In the genomic region with DNA sequence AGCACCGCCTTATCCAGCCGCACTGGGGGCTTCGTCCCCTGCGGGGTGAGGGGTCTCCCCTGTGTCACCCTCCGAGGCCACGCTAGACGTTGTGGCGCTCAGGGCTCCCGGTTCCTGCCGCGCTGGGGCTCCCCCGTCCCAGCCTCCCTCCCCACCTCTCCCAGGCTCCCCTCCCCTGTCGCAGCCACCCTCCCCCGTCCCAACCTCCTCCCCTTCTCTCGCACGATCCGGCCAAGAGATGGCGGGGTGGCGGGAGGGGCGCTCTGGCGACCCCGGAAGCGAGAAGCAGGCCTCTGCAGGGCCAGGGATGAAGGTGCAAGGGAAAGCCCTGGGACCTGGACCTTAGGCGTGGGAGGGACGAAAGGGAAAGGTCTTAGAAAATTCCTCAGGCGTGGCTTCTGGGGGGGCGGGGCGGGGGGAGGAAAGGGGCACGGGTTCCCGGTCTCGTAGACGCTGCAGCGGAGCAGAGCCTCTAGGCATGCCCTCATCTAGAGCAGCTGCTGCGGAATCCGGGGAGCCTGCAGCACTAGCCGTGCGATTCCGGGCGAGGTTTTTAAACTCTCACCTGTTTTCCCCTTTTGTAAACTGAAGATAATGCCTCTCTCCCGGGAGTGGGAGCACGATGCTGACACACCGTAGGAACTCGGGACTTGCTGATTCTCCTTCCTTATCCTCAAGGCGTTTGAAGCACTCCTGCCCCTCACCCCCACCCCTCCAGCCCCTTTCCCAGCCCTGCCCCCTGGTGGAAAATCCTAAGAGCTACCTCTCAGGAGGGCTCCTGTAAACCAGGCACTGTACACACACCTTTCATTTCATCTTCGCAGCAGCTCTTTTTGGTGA, we compare ENCODE assay signal across 8 cellular contexts. TPM values are rescaled to one million over a fixed set of nuclear protein-coding genes. Genes with fewer than 3 reads are reported as not detected.
DNase-seq lines count a peak whose midpoint lies in the region; ATAC-seq and TF ChIP-seq lines count a peak whose summit lies in the region.

No MANE protein-coding gene starts in this region.

- intact Hi-C loops in lower leg skin (cut with DNase I; ENCODE audit: low total_unique reads) = no loop called here

- peak overlapping the region; percentile 38 for H3K4me3 ChIP-seq in lower leg skin (ENCODE audit: low read depth, poor library complexity, severe bottlenecking)

- WGBS in lower leg skin, 2 donors = 1 to 3% methylated on average over 40 to 45 of the region's 45 CpGs

- TF ChIP-seq POLR2A in lower leg skin (IDR thresholded peaks at IDR 0.05) = no peak

- peak; percentile 25; the same call in 1 of the 2 replicates for TF ChIP-seq CTCF in LNCAP (IDR thresholded peaks at IDR 0.05)
- TF ChIP-seq CTCF in lower leg skin (IDR thresholded peaks at IDR 0.05) = no peak

- ATAC-seq in GM21515 (IDR thresholded peaks at IDR 0.05; ENCODE audit: unreplicated experiment) = peak; percentile 51
- ATAC-seq in HG03520 (IDR thresholded peaks at IDR 0.05; ENCODE audit: unreplicated experiment) = no peak

- peak overlapping the region; percentile 19 for H3K27ac ChIP-seq in cingulate gyrus (ENCODE audit: low read depth, low read length)

- DNase-seq in DMS53 (lab: John Stamatoyannopoulos, UW) (peak; percentile 90), T-helper 9 cell (peak; percentile 38), lower leg skin (ENCODE audit: low spot score in 2 of 2) (no peak)
- peak; percentile 11 to 74 (median 49) for DNase-seq in stimulated activated naive CD4-positive, alpha-beta T cell (lab: John Stamatoyannopoulos, UW)

RNA-seq across cellular contexts. Expression of a gene that starts 14.4 kb away (rescaled TPM):
- total RNA-seq in lower leg skin = 1 to 10 TPM in 1 of 4 donors, under 1 TPM in 2, not detected in 1; 0.15 to 1.0 (median 0.59) TPM

RNA-seq across cellular contexts. Expression of a gene that starts 37.1 kb away (rescaled TPM):
- 10 to 100 TPM in 3 of 4 donors, 1 to 10 TPM in 1; 9.2 to 17.3 (median 16.2) TPM for total RNA-seq in lower leg skin

RNA-seq across cellular contexts. Expression of a gene that starts 38.5 kb away (rescaled TPM):
- total RNA-seq in lower leg skin = under 1 TPM in 3 of 4 donors, not detected in 1; 0.10 to 0.88 (median 0.42) TPM

Comparison
In these comparisons a context has a peak if more than half of its experiments do, and no peak if none do; other contexts are left out.
1. DNase-seq: peak in DMS53 (single experiment), T-helper 9 cell (single experiment) and stimulated activated naive CD4-positive, alpha-beta T cell (6 of 6); none in lower leg skin (0 of 2).